Comparison of ENCODE assay signal across 22 cellular contexts in the genomic region with DNA sequence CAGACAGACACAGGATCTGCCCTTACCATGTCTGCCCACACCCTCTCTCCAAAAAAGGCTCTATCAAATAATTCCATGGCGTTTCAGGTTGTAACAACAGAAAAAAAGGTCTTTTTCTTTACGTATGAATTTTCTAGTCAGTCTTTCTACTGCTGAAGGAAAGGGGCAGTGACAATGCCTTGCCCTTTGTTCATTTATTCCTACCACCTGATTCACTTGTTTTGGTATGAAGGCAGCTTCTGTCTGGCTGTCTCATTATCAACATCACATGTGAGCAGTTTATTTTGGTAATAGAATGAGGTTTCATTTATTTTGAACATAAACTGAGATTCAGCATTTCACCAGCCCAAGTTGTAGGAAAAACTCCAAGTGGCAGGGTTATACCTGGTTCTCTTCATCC.
DNase-seq lines count a peak whose midpoint lies in the region; ATAC-seq and TF ChIP-seq lines count a peak whose summit lies in the region.
"Had no signal": no experiment of that assay in that cellular context is flagged by ENCODE, and none has a peak within 500 bp of the region (broad histone marks: within the 10 kb centered on the region; RNA-seq: fewer than 3 reads in every experiment).

No MANE protein-coding gene starts in this region.

- in situ Hi-C loops in GM23248 (cut with MboI) = no loop called here

- H3K27ac Mint-ChIP-seq in CD4-positive, alpha-beta memory T cell = no peak overlapping the region
- H3K27ac Mint-ChIP-seq: activated B cell treated with CpG ODN at 0.5 μM for 24 hours; activated naive CD8-positive, alpha-beta T cell treated with anti-CD3 and anti-CD28 coated beads for 36 hours; activated T-helper 2 cell treated with anti-CD3 and anti-CD28 coated beads, Interferon-gamma antibody, Interleukin-2, Interleukin-4, amounts not matched to agents 10 μg/mL and 5 μg/mL and 100 μg/mL, durations not matched to agents 14 hours and 24 hours and 36 hours had no signal

- H4K91ac ChIP-seq in mesenchymal stem cell (ENCODE audit: low read length) = no peak overlapping the region

- peaks cover 0 to 2% (median 0%) of the 10 kb centered on the region in 8 donors for H3K9me3 Mint-ChIP-seq in CD4-positive, alpha-beta memory T cell
- H3K9me3 Mint-ChIP-seq: activated B cell treated with CpG ODN at 0.5 μM for 24 hours; activated naive CD8-positive, alpha-beta T cell treated with anti-CD3 and anti-CD28 coated beads for 36 hours; CD8-positive, alpha-beta memory T cell had no signal

- TF ChIP-seq CTCF in WERI-Rb-1 (IDR thresholded peaks at IDR 0.05; ENCODE audit: low read depth, low read length) (no peak), thoracic aorta (IDR thresholded peaks at IDR 0.05) (no peak)

- no peak overlapping the region for H4K8ac ChIP-seq in mesenchymal stem cell (ENCODE audit: low read length)

- H3K4me1 Mint-ChIP-seq in CD4-positive, alpha-beta memory T cell = peaks cover 0 to 3% (median 0%) of the 10 kb centered on the region in 4 donors
- H3K4me1 Mint-ChIP-seq: activated naive CD8-positive, alpha-beta T cell treated with anti-CD3 and anti-CD28 coated beads for 36 hours; CD8-positive, alpha-beta memory T cell had no signal

- no peak overlapping the region for H3K9ac ChIP-seq in GM23248
- H3K9ac ChIP-seq in mesenchymal stem cell (ENCODE audit: low read length) = no peak overlapping the region

- H2AFZ ChIP-seq in GM23248 (0 out of 2 replicates have a peak overlapping the region, but pooled peaks have one; percentile 2), mesenchymal stem cell (ENCODE audit: low read depth, low read length) (no peak overlapping the region)

- H2AK5ac ChIP-seq in mesenchymal stem cell (ENCODE audit: low read length, severe bottlenecking) = peak overlapping the region; percentile 46

- H3K9me2 ChIP-seq in GM23248 (ENCODE audit: insufficient read depth) = no peaks in the 10 kb centered on the region

- H3K27me3 Mint-ChIP-seq in CD4-positive, alpha-beta memory T cell = no peaks in the 10 kb centered on the region

- H3K36me3 ChIP-seq in GM23248 (ENCODE audit: low read depth) (no peaks in the 10 kb centered on the region), WERI-Rb-1 (no peaks in the 10 kb centered on the region), mesenchymal stem cell (ENCODE audit: control insufficient read depth in 1 of 2, insufficient read depth in 2 of 2, low read depth in 1 of 2, low read length in 2 of 2) (no peaks in the 10 kb centered on the region), thoracic aorta (no peaks in the 10 kb centered on the region)
- no peaks in the 10 kb centered on the region for H3K36me3 ChIP-seq in CD4-positive, alpha-beta memory T cell (ENCODE audit: insufficient read depth, low read length)
- H3K36me3 ChIP-seq: MG63, suprapubic skin had no signal

- H3K27ac ChIP-seq in GM23248 (peak overlapping the region; percentile 94; the same call in 1 of the 2 replicates), WERI-Rb-1 (peak overlapping the region; percentile 80), mesenchymal stem cell (ENCODE audit: low read length, poor library complexity, severe bottlenecking) (no peak overlapping the region), thoracic aorta (peak overlapping the region; percentile 4 to 70), caudate nucleus (ENCODE audit: low read depth, low read length) (no peak overlapping the region)
- H3K27ac ChIP-seq in CD4-positive, alpha-beta memory T cell (ENCODE audit: low read depth, low read length) = no peak overlapping the region
- H3K27ac ChIP-seq: suprapubic skin had no signal

- peak overlapping the region; percentile 31 for H2BK15ac ChIP-seq in mesenchymal stem cell (ENCODE audit: low read depth, poor library complexity, severe bottlenecking)

- peaks cover 42% of the 10 kb centered on the region for H3F3A ChIP-seq in GM23248 (ENCODE audit: insufficient read depth)

- no peak overlapping the region for H3K4me2 ChIP-seq in GM23248 (ENCODE audit: unreplicated experiment)
- no peak overlapping the region for H3K4me2 ChIP-seq in mesenchymal stem cell (ENCODE audit: low read length, poor library complexity, severe bottlenecking)

- peak overlapping the region in 1 of 2 experiments; percentile 40 for H3K4ac ChIP-seq in mesenchymal stem cell (ENCODE audit: low read depth in 1 of 2, low read length in 2 of 2)

- no peaks in the 10 kb centered on the region for H3K79me1 ChIP-seq in mesenchymal stem cell (replicated peaks; ENCODE audit: low read length, poor library complexity, severe bottlenecking)

- intact Hi-C loops in CD4-positive, alpha-beta memory T cell (cut with micrococcal nuclease) = loop anchor here (2.0 kb wide), 1 partner anchor 213 kb away; no protein-coding TSS in a partner anchor

- H4K20me1 ChIP-seq in GM23248 (ENCODE audit: insufficient read depth) = no peaks in the 10 kb centered on the region

- no peak for ATAC-seq in thoracic aorta (ENCODE audit: insufficient number of reproducible peaks, low FRiP score, low read depth)

- H3K9me3 ChIP-seq in GM23248 (ENCODE audit: low read depth) (no peaks in the 10 kb centered on the region), WERI-Rb-1 (ENCODE audit: severe bottlenecking) (no peaks in the 10 kb centered on the region), mesenchymal stem cell (ENCODE audit: control insufficient read depth, low read length) (no peaks in the 10 kb centered on the region), thoracic aorta (no peaks in the 10 kb centered on the region)
- no peaks in the 10 kb centered on the region for H3K9me3 ChIP-seq in CD4-positive, alpha-beta memory T cell (ENCODE audit: control insufficient read depth in 1 of 2, low read length in 2 of 2)
- H3K9me3 ChIP-seq: MG63, suprapubic skin had no signal

- no peak overlapping the region for H3K4me3 ChIP-seq in GM23248
- no peak overlapping the region for H3K4me3 ChIP-seq in WERI-Rb-1 (ENCODE audit: low read depth, low read length)
- H3K4me3 ChIP-seq in mesenchymal stem cell (ENCODE audit: insufficient read depth in 1 of 2, low read depth in 1 of 2, low read length in 2 of 2) = no peak overlapping the region
- no peak overlapping the region for H3K4me3 ChIP-seq in thoracic aorta
- H3K4me3 ChIP-seq in CD4-positive, alpha-beta memory T cell (ENCODE audit: low read length in 2 of 2) = no peak overlapping the region
- H3K4me3 ChIP-seq: MG63, suprapubic skin had no signal

- no peak overlapping the region for H3K23ac ChIP-seq in mesenchymal stem cell (ENCODE audit: low read length in 2 of 2)

- H2BK120ac ChIP-seq in mesenchymal stem cell (ENCODE audit: low read depth, low read length) = no peak overlapping the region

- H3K4me1 ChIP-seq in GM23248 (ENCODE audit: insufficient read depth) (peaks cover 53% of the 10 kb centered on the region), mesenchymal stem cell (ENCODE audit: control insufficient read depth, insufficient read depth, low read depth, low read length) (peaks cover 17% of the 10 kb centered on the region), thoracic aorta (ENCODE audit: control insufficient read depth in 1 of 2, low read depth in 2 of 2) (peaks cover 21 to 36% of the 10 kb centered on the region in 2 donors)
- no peaks in the 10 kb centered on the region for H3K4me1 ChIP-seq in CD4-positive, alpha-beta memory T cell (ENCODE audit: insufficient read depth, low read length)

- POLR2A ChIA-PET in CD4-positive, alpha-beta memory T cell (lab: Charles Lee; ENCODE audit: partially characterized antibody) = no interaction called here

- WGBS in GM23248 (ENCODE audit: low coverage in 1 of 2, low lambda C conversion rate in 2 of 2, missing lambda C conversion rate in 2 of 2), 2 experiments = 73 to 77% methylated on average over 2 of the region's 2 CpGs
- WGBS in mesenchymal stem cell = 95% methylated on average over 2 of the region's 2 CpGs

- H3K79me2 ChIP-seq in GM23248 (ENCODE audit: insufficient read depth) = no peaks in the 10 kb centered on the region

- peak overlapping the region; percentile 27 to 91 for H2BK12ac ChIP-seq in mesenchymal stem cell (ENCODE audit: low read length in 2 of 2)

- no peak overlapping the region for H3K4me3 Mint-ChIP-seq in CD4-positive, alpha-beta memory T cell
- H3K4me3 Mint-ChIP-seq: activated B cell treated with CpG ODN at 0.5 μM for 24 hours; activated naive CD8-positive, alpha-beta T cell treated with anti-CD3 and anti-CD28 coated beads for 36 hours; CD8-positive, alpha-beta memory T cell had no signal

- H2BK5ac ChIP-seq in mesenchymal stem cell (ENCODE audit: low read depth, low read length, poor library complexity, severe bottlenecking) = no peak overlapping the region

- CTCF ChIA-PET in CD4-positive, alpha-beta memory T cell (lab: Charles Lee; ENCODE audit: partially characterized antibody) = no interaction called here

- H3K36me3 Mint-ChIP-seq in CD4-positive, alpha-beta memory T cell = no peaks in the 10 kb centered on the region
- H3K36me3 Mint-ChIP-seq: activated naive CD8-positive, alpha-beta T cell treated with anti-CD3 and anti-CD28 coated beads for 36 hours; CD8-positive, alpha-beta memory T cell had no signal

- H3K27me3 ChIP-seq in GM23248 (replicated peaks; ENCODE audit: insufficient read depth) = no peaks in the 10 kb centered on the region
- H3K27me3 ChIP-seq in WERI-Rb-1 (ENCODE audit: insufficient read depth, low read depth, severe bottlenecking) = no peaks in the 10 kb centered on the region
- no peaks in the 10 kb centered on the region for H3K27me3 ChIP-seq in mesenchymal stem cell (ENCODE audit: control insufficient read depth in 1 of 2, insufficient read depth in 1 of 2, low read length in 2 of 2)
- H3K27me3 ChIP-seq in thoracic aorta (replicated peaks; ENCODE audit: insufficient read depth) = no peaks in the 10 kb centered on the region
- no peaks in the 10 kb centered on the region for H3K27me3 ChIP-seq in CD4-positive, alpha-beta memory T cell (ENCODE audit: insufficient read depth, low read length)
- H3K27me3 ChIP-seq: MG63, suprapubic skin had no signal

- peak; percentile 48 for DNase-seq in GM23248
- no peak for DNase-seq in WERI-Rb-1
- no peak for DNase-seq in mesenchymal stem cell
- DNase-seq in thoracic aorta (ENCODE audit: low spot score) = no peak
- DNase-seq in globus pallidus (ENCODE audit: low spot score) = no peak
- DNase-seq in CD4-positive, alpha-beta memory T cell = no peak
- no peak for DNase-seq in caudate nucleus (lab: John Stamatoyannopoulos, UW)
- DNase-seq: activated B cell treated with CpG ODN at 0.5 μM for 24 hours; activated CD4-positive, alpha-beta T cell treated with anti-CD3 and anti-CD28 coated beads, Interleukin-2, amount 50 U/mL, for 48 hours; activated CD8-positive, alpha-beta memory T cell treated with anti-CD3 and anti-CD28 coated beads, Interleukin-2, amount 50 U/mL, for 4 hours; activated naive CD8-positive, alpha-beta T cell treated with anti-CD3 and anti-CD28 coated beads for 36 hours; AML-193; CD8-positive, alpha-beta memory T cell; DMS153; MG63; NCI-H1417; NCI-H446; small intestine; stimulated activated CD4-positive, alpha-beta T cell treated with anti-CD3 and anti-CD28 coated beads, Interleukin-2, amount 100 ng/mL, for 24 hours; T1000 had no signal

- peak overlapping the region; percentile 14 to 72 for H3K18ac ChIP-seq in mesenchymal stem cell (ENCODE audit: low read depth in 1 of 2, low read length in 2 of 2)

- no peak overlapping the region for H3K14ac ChIP-seq in mesenchymal stem cell (ENCODE audit: low read length in 2 of 2)

Comparison
In these comparisons a context has a peak if more than half of its experiments do, and no peak if none do; other contexts are left out.
1. H3K27ac ChIP-seq: peak in GM23248 (single experiment), WERI-Rb-1 (single experiment) and thoracic aorta (2 of 2); none in mesenchymal stem cell (single experiment), CD4-positive, alpha-beta memory T cell (single experiment) and caudate nucleus (single experiment).